In the genomic region with DNA sequence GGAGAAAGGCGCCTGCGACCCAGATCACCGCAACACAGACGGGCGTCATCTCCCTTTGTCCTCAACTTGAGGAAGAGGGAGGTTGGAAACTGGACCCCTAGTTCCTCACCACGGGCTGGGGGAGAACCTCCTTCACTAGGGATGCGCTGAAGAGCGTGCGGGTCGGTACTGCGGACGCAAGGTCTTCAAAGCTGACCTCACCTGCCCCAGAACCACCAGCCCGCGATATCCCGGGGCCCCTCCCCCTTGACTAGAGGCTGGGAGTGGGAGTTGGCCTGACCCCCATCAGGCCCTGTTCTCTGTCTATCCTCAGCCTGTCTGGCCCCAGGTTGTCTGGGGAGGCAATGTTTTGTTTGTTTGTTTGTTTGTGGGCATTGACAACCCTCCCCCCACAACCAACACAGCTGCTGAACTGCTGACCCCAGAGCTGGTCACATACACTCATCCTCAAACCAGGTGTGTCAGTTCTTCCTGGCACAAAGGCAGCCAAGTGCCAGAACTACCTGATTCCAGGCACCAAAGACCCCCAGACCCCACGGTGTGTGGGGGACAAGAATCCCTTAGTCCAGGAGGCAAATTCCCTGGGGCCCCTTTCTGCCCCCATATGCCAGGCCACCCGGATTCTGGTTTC, we compare ENCODE assay signal across 1 cellular context.
TF ChIP-seq lines count a peak whose summit lies in the region.

No MANE protein-coding gene starts in this region.

TF ChIP-seq in GM12878, 131 proteins besides CTCF, POLR2A, EP300 and RAD21:
- TF ChIP-seq WRNIP1 (IDR thresholded peaks at IDR 0.05; ENCODE audit: borderline replicate concordance, low read depth, low read length): no peak
- 0 out of 4 replicates have a peak, but pooled peaks of 1 of the 2 experiments have one; percentile 6 for TF ChIP-seq IKZF2 (IDR thresholded peaks at IDR 0.05)
- TF ChIP-seq PML (IDR thresholded peaks at IDR 0.05; ENCODE audit: low read length): no peak
- no peak for TF ChIP-seq NKRF (conservative IDR thresholded peaks at IDR 0.05)
- TF ChIP-seq, protein P1, sequence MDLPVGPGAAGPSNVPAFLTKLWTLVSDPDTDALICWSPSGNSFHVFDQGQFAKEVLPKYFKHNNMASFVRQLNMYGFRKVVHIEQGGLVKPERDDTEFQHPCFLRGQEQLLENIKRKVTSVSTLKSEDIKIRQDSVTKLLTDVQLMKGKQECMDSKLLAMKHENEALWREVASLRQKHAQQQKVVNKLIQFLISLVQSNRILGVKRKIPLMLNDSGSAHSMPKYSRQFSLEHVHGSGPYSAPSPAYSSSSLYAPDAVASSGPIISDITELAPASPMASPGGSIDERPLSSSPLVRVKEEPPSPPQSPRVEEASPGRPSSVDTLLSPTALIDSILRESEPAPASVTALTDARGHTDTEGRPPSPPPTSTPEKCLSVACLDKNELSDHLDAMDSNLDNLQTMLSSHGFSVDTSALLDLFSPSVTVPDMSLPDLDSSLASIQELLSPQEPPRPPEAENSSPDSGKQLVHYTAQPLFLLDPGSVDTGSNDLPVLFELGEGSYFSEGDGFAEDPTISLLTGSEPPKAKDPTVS (IDR thresholded peaks at IDR 0.05; ENCODE audit: low read depth, low read length): no peak
- no peak for TF ChIP-seq LARP7 (IDR thresholded peaks at IDR 0.05)
- TF ChIP-seq, protein P2, sequence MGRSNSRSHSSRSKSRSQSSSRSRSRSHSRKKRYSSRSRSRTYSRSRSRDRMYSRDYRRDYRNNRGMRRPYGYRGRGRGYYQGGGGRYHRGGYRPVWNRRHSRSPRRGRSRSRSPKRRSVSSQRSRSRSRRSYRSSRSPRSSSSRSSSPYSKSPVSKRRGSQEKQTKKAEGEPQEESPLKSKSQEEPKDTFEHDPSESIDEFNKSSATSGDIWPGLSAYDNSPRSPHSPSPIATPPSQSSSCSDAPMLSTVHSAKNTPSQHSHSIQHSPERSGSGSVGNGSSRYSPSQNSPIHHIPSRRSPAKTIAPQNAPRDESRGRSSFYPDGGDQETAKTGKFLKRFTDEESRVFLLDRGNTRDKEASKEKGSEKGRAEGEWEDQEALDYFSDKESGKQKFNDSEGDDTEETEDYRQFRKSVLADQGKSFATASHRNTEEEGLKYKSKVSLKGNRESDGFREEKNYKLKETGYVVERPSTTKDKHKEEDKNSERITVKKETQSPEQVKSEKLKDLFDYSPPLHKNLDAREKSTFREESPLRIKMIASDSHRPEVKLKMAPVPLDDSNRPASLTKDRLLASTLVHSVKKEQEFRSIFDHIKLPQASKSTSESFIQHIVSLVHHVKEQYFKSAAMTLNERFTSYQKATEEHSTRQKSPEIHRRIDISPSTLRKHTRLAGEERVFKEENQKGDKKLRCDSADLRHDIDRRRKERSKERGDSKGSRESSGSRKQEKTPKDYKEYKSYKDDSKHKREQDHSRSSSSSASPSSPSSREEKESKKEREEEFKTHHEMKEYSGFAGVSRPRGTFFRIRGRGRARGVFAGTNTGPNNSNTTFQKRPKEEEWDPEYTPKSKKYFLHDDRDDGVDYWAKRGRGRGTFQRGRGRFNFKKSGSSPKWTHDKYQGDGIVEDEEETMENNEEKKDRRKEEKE (IDR thresholded peaks at IDR 0.05): no peak
- 0 out of 2 replicates have a peak, but pooled peaks have one; percentile 2 for TF ChIP-seq RB1 (IDR thresholded peaks at IDR 0.05; ENCODE audit: borderline replicate concordance)
- no peak for TF ChIP-seq STAT3 (IDR thresholded peaks at IDR 0.05; ENCODE audit: low read depth, low read length)
- no peak for TF ChIP-seq MEF2A (IDR thresholded peaks at IDR 0.05; ENCODE audit: insufficient read depth, low read depth, low read length)
- TF ChIP-seq NR2C1 (IDR thresholded peaks at IDR 0.05): no peak
- no peak for TF ChIP-seq SMARCA5 (IDR thresholded peaks at IDR 0.05)
- TF ChIP-seq DPF2 (IDR thresholded peaks at IDR 0.05): 0 out of 2 replicates have a peak, but pooled peaks have one; percentile 4
- TF ChIP-seq SIN3A (IDR thresholded peaks at IDR 0.05; ENCODE audit: low read depth, low read length): no peak
- TF ChIP-seq SIX5 (IDR thresholded peaks at IDR 0.05; ENCODE audit: low read depth, low read length, severe bottlenecking): no peak
- TF ChIP-seq SMC3 (IDR thresholded peaks at IDR 0.05; ENCODE audit: borderline replicate concordance, low read length): no peak
